ENCODE assay signal across 18 cellular contexts in the genomic region with DNA sequence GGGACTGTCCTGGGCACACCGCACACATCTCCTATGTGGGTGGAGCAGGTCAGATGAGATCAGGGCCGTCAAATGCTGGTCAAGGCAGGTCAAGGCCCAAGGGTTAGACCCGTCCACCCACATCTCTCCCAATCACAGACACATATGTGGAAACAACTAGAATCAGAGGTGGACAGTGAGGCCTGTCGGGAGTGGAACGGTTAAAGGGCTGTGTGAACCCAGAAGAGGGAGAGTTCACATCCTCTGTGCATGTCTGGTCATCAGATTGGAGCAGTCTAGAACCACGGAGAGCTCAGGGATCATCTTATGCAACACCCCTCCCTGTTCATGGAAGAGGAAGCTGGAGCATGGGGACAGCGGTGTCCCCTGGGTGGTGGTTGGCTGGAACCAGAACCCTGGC. TPM values are rescaled to one million over a fixed set of nuclear protein-coding genes. Genes with fewer than 3 reads are reported as not detected.
DNase-seq lines count a peak whose midpoint lies in the region; ATAC-seq and TF ChIP-seq lines count a peak whose summit lies in the region.
"Had no signal": no experiment of that assay in that cellular context is flagged by ENCODE, and none has a peak within 500 bp of the region (broad histone marks: within the 10 kb centered on the region; RNA-seq: fewer than 3 reads in every experiment).

No MANE protein-coding gene starts in this region.

- no peak overlapping the region for H3K4me3 Mint-ChIP-seq in WTC11
- peak overlapping the region; percentile 68 for H3K4me3 Mint-ChIP-seq in endothelial cell (ENCODE audit: unreplicated experiment)
- H3K4me3 Mint-ChIP-seq: CD4-positive, alpha-beta T cell had no signal

- peaks cover 13% of the 10 kb centered on the region for H3K79me2 ChIP-seq in osteoblast (ENCODE audit: insufficient read depth, low read length)

- H3K36me3 ChIP-seq in osteoblast (ENCODE audit: insufficient read depth, low read length): peaks cover 19% of the 10 kb centered on the region

- H3K27me3 ChIP-seq in osteoblast (ENCODE audit: insufficient read depth, low read length): no peaks in the 10 kb centered on the region
- H3K27me3 ChIP-seq: BE2C had no signal

- no peaks in the 10 kb centered on the region for H3K9me3 ChIP-seq in osteoblast (ENCODE audit: low read depth, low read length)
- H3K9me3 ChIP-seq: BE2C, Caco-2, HAP-1 had no signal

- no peak for TF ChIP-seq CTCF in RWPE1 (conservative IDR thresholded peaks at IDR 0.05; ENCODE audit: low read depth)
- no peak for TF ChIP-seq CTCF in WTC11 (IDR thresholded peaks at IDR 0.05)
- TF ChIP-seq CTCF in endothelial cell (IDR thresholded peaks at IDR 0.05; ENCODE audit: unreplicated experiment): no peak
- no peak for TF ChIP-seq CTCF in osteoblast (IDR thresholded peaks at IDR 0.05; ENCODE audit: extremely low read depth, low read depth, low read length)

- H3K27ac Mint-ChIP-seq in WTC11 (no peak overlapping the region), endothelial cell (ENCODE audit: unreplicated experiment) (no peak overlapping the region)
- H3K27ac Mint-ChIP-seq: CD4-positive, alpha-beta T cell had no signal

- H3K4me3 ChIP-seq in osteoblast (ENCODE audit: insufficient read depth, low read length): no peak overlapping the region
- H3K4me3 ChIP-seq: HAP-1, K562 had no signal

- H3K9me3 Mint-ChIP-seq in WTC11 (no peaks in the 10 kb centered on the region), endothelial cell (ENCODE audit: unreplicated experiment) (no peaks in the 10 kb centered on the region)
- H3K9me3 Mint-ChIP-seq: CD4-positive, alpha-beta T cell had no signal

- H3K4me1 Mint-ChIP-seq in WTC11 (peaks cover 11% of the 10 kb centered on the region), endothelial cell (ENCODE audit: unreplicated experiment) (peaks cover 7% of the 10 kb centered on the region)

- no peak overlapping the region for H2AFZ ChIP-seq in osteoblast (ENCODE audit: low read length)

- H3K4me2 ChIP-seq in osteoblast (ENCODE audit: insufficient read depth, low read length): no peak overlapping the region

- H3K27ac ChIP-seq in RWPE1: peak overlapping the region; percentile 40
- no peak overlapping the region for H3K27ac ChIP-seq in osteoblast (ENCODE audit: low read depth, low read length)
- H3K27ac ChIP-seq: C4-2B had no signal

- CTCF ChIA-PET in RWPE1 (lab: Yijun Ruan, JAX): no interaction called here
- CTCF ChIA-PET in WTC11 (lab: Charles Lee): no interaction called here

- H3K27me3 Mint-ChIP-seq in WTC11 (ENCODE audit: low read depth) (no peaks in the 10 kb centered on the region), endothelial cell (ENCODE audit: unreplicated experiment) (peaks cover 2% of the 10 kb centered on the region)
- H3K27me3 Mint-ChIP-seq: CD4-positive, alpha-beta T cell had no signal

- no peak for DNase-seq in RWPE1 (ENCODE audit: low spot score)
- no peak for DNase-seq in WTC11 (ENCODE audit: low spot score)
- no peak for DNase-seq in endothelial cell (ENCODE audit: low spot score)
- peak; percentile 37 for DNase-seq in osteoblast (ENCODE audit: insufficient read length, low spot score, missing footprints)
- DNase-seq in C1 segment of cervical spinal cord (lab: John Stamatoyannopoulos, UW): no peak
- DNase-seq in GOT3 (lab: John Stamatoyannopoulos, UW): no peak
- DNase-seq: ACHN; BE2C; Caco-2; CD4-positive, alpha-beta T cell; GDM1; IMR-90 had no signal

- ATAC-seq in WTC11: no peak
- ATAC-seq in GM18498 (IDR thresholded peaks at IDR 0.05; ENCODE audit: unreplicated experiment): no peak
- no peak for ATAC-seq in GM19035 (IDR thresholded peaks at IDR 0.05; ENCODE audit: unreplicated experiment)
- ATAC-seq: K562 had no signal

- no peaks in the 10 kb centered on the region for H4K20me1 ChIP-seq in osteoblast (ENCODE audit: insufficient read depth, low read length)

- H3K4me1 ChIP-seq in osteoblast (ENCODE audit: insufficient read depth, low read length): peaks cover 2% of the 10 kb centered on the region
- H3K4me1 ChIP-seq: BE2C had no signal

- POLR2A ChIA-PET in RWPE1 (lab: Yijun Ruan, JAX; ENCODE audit: low non-redundant PET): interaction anchor here (0.5 kb wide), 1 partner anchor 21 kb away, joined by 3 read pairs; no protein-coding TSS in a partner anchor
- POLR2A ChIA-PET in WTC11 (lab: Charles Lee): no interaction called here

- peaks cover 45% of the 10 kb centered on the region for H3K36me3 Mint-ChIP-seq in WTC11
- H3K36me3 Mint-ChIP-seq in endothelial cell (ENCODE audit: low read depth, unreplicated experiment): peaks cover 13% of the 10 kb centered on the region

TF ChIP-seq in WTC11, 78 proteins besides CTCF, POLR2A, EP300 and RAD21:
- TF ChIP-seq ESRRA (CRISPR knock-in tag; IDR thresholded peaks at IDR 0.05; ENCODE audit: borderline replicate concordance) (no peak), GABPB1 (CRISPR knock-in tag; IDR thresholded peaks at IDR 0.05) (peak; percentile 35; the same call in 1 of the 2 replicates)

RNA-seq across cellular contexts. Expression of gene ARL2, which starts 5.9 kb away (rescaled TPM):
- total RNA-seq in WTC11 (2021) (171 to 248 TPM (median 235 TPM) in 3 replicates), endothelial cell (ENCODE audit: unreplicated experiment) (66.4 TPM), osteoblast (66.3 and 78.5 TPM in 2 replicates)

RNA-seq across cellular contexts. Expression of gene SNX15, which starts 7.4 kb away (rescaled TPM):
- total RNA-seq in WTC11 (2021): 16.7 to 19.6 TPM (median 17.6 TPM) in 3 replicates
- total RNA-seq in endothelial cell (ENCODE audit: unreplicated experiment): 19.4 TPM
- 12.3 and 13.0 TPM in 2 replicates for total RNA-seq in osteoblast

RNA-seq across cellular contexts. Expression of gene SAC3D1, which starts 21.2 kb away (rescaled TPM):
- total RNA-seq in WTC11 (2021) (22.2 to 26.2 TPM (median 22.8 TPM) in 3 replicates), endothelial cell (ENCODE audit: unreplicated experiment) (4.8 TPM), osteoblast (7.6 and 9.7 TPM in 2 replicates)

RNA-seq across cellular contexts. Expression of gene BATF2, which starts 23.1 kb away (rescaled TPM):
- total RNA-seq in WTC11 (2021): 1.3 to 3.2 TPM (median 2.2 TPM) in 3 replicates
- total RNA-seq in endothelial cell (ENCODE audit: unreplicated experiment): not detected
- 0.29 and 1.4 TPM in 2 replicates for total RNA-seq in osteoblast
- total RNA-seq: CD4-positive, alpha-beta T cell had no signal

RNA-seq across cellular contexts. Expression of gene NAALADL1, which starts 38.5 kb away (rescaled TPM):
- total RNA-seq in WTC11 (2021) (4.5 to 6.1 TPM (median 5.9 TPM) in 3 replicates), endothelial cell (ENCODE audit: unreplicated experiment) (not detected), osteoblast (15.6 and 17.7 TPM in 2 replicates)
- total RNA-seq: H4 had no signal
